33 cellular contexts compared by ENCODE assay signal in genomic region chr6:3559561-3559960, GRCh38.
"Had no signal": no experiment of that assay in that cellular context is flagged by ENCODE, and none has a peak within 500 bp of the region (broad histone marks: within the 10 kb centered on the region; RNA-seq: fewer than 3 reads in every experiment).

No MANE protein-coding gene starts in this region.

- H3K9me3 ChIP-seq: ascending aorta, breast epithelium, esophagus muscularis mucosa, gastrocnemius medialis had no signal

- H3K9me3 Mint-ChIP-seq: activated B cell treated with CpG ODN at 0.5 μM for 24 hours; activated CD4-positive, alpha-beta memory T cell treated with anti-CD3 and anti-CD28 coated beads, Interleukin-2, amount 10 ng/mL, durations not matched to agents 7 days and 5 days; activated naive CD4-positive, alpha-beta T cell treated with anti-CD3 and anti-CD28 coated beads, Interleukin-2, amount 10 ng/mL, durations not matched to agents 7 days and 5 days; activated naive CD4-positive, alpha-beta T cell treated with anti-CD3 and anti-CD28 coated beads, Interleukin-2, amount 50 U/mL, for 72 hours; activated naive CD8-positive, alpha-beta T cell treated with anti-CD3 and anti-CD28 coated beads, Interleukin-2, amount 10 ng/mL, durations not matched to agents 7 days and 5 days; activated T-cell treated with anti-CD3 and anti-CD28 coated beads, Interleukin-2, amount 50 U/mL, for 24 hours; activated T-cell treated with anti-CD3 and anti-CD28 coated beads, Interleukin-2, amount 50 U/mL, for 72 hours; endodermal cell; T-cell; T-helper 1 cell treated with Interleukin-12 subunit alpha and Interleukin-12 subunit beta and Interleukin-4 antibody, amounts not matched to agents 30 μg/mL and 1 μg/mL, for 36 hours had no signal

- H3K36me3 ChIP-seq: ascending aorta, breast epithelium, cardiac muscle cell, esophagus muscularis mucosa, gastrocnemius medialis, WERI-Rb-1 had no signal

- H3K27ac Mint-ChIP-seq: activated B cell treated with CpG ODN at 0.5 μM for 24 hours; activated CD4-positive, alpha-beta memory T cell treated with anti-CD3 and anti-CD28 coated beads, Interleukin-2, amount 10 ng/mL, durations not matched to agents 7 days and 5 days; activated naive CD4-positive, alpha-beta T cell treated with anti-CD3 and anti-CD28 coated beads, Interleukin-2, amount 10 ng/mL, durations not matched to agents 7 days and 5 days; activated naive CD4-positive, alpha-beta T cell treated with anti-CD3 and anti-CD28 coated beads, Interleukin-2, amount 50 U/mL, for 72 hours; activated naive CD8-positive, alpha-beta T cell treated with anti-CD3 and anti-CD28 coated beads, Interleukin-2, amount 10 ng/mL, durations not matched to agents 7 days and 5 days; activated T-cell treated with anti-CD3 and anti-CD28 coated beads, Interleukin-2, amount 50 U/mL, for 24 hours; activated T-cell treated with anti-CD3 and anti-CD28 coated beads, Interleukin-2, amount 50 U/mL, for 72 hours; brain; dendritic cell treated with granulocyte-macrophage colony-stimulating factor and Interleukin-4, amounts not matched to agents 40 ng/mL and 50 ng/mL, for 4 days; endodermal cell; T-cell; T-helper 1 cell treated with Interleukin-12 subunit alpha and Interleukin-12 subunit beta and Interleukin-4 antibody, amounts not matched to agents 30 μg/mL and 1 μg/mL, for 36 hours had no signal

- H3K4me1 ChIP-seq: breast epithelium, esophagus muscularis mucosa, foreskin keratinocyte, gastrocnemius medialis had no signal

- DNase-seq: activated B cell treated with CpG ODN at 0.5 μM for 24 hours; activated CD4-positive, alpha-beta memory T cell treated with anti-CD3 and anti-CD28 coated beads, Interleukin-2, amount 10 ng/mL, durations not matched to agents 7 days and 5 days; activated CD4-positive, alpha-beta T cell treated with anti-CD3 and anti-CD28 coated beads for 48 hours; activated CD4-positive, alpha-beta T cell treated with anti-CD3 and anti-CD28 coated beads, Interleukin-2, amount 50 U/mL, for 4 hours; activated CD8-positive, alpha-beta memory T cell treated with anti-CD3 and anti-CD28 coated beads, Interleukin-2, amount 50 U/mL, for 48 hours; activated gamma-delta T cell; activated naive CD4-positive, alpha-beta T cell; activated naive CD4-positive, alpha-beta T cell treated with anti-CD3 and anti-CD28 coated beads, Interleukin-2, amount 10 ng/mL, durations not matched to agents 7 days and 5 days; activated naive CD8-positive, alpha-beta T cell treated with anti-CD3 and anti-CD28 coated beads, Interleukin-2, amount 10 ng/mL, durations not matched to agents 7 days and 5 days; activated T-cell treated with anti-CD3 and anti-CD28 coated beads for 4 hours; activated T-cell treated with anti-CD3 and anti-CD28 coated beads, Interleukin-2, amount 50 U/mL, for 24 hours; activated T-cell treated with anti-CD3 and anti-CD28 coated beads, Interleukin-2, amount 50 U/mL, for 72 hours; central memory CD4-positive, alpha-beta T cell; cerebellar nuclear complex; dorsolateral prefrontal cortex; effector memory CD4-positive, alpha-beta T cell; endodermal cell; foreskin keratinocyte; gastrocnemius medialis; glutamatergic neuron; SW 1271; T-cell; T1000; WERI-Rb-1 had no signal

- H3K27me3 ChIP-seq: ascending aorta, breast epithelium, cardiac muscle cell, dorsolateral prefrontal cortex, esophagus muscularis mucosa, gastrocnemius medialis had no signal

- H3K4me3 ChIP-seq: ascending aorta, breast epithelium, cardiac muscle cell, coronary artery, dorsolateral prefrontal cortex, esophagus muscularis mucosa, gastrocnemius medialis had no signal

- H3K4me3 Mint-ChIP-seq: activated B cell treated with CpG ODN at 0.5 μM for 24 hours; activated CD4-positive, alpha-beta memory T cell treated with anti-CD3 and anti-CD28 coated beads, Interleukin-2, amount 10 ng/mL, durations not matched to agents 7 days and 5 days; activated naive CD4-positive, alpha-beta T cell treated with anti-CD3 and anti-CD28 coated beads, Interleukin-2, amount 10 ng/mL, durations not matched to agents 7 days and 5 days; activated naive CD8-positive, alpha-beta T cell treated with anti-CD3 and anti-CD28 coated beads, Interleukin-2, amount 10 ng/mL, durations not matched to agents 7 days and 5 days; activated T-cell treated with anti-CD3 and anti-CD28 coated beads, Interleukin-2, amount 50 U/mL, for 24 hours; activated T-cell treated with anti-CD3 and anti-CD28 coated beads, Interleukin-2, amount 50 U/mL, for 72 hours; brain; dendritic cell treated with granulocyte-macrophage colony-stimulating factor and Interleukin-4, amounts not matched to agents 40 ng/mL and 50 ng/mL, for 4 days; endodermal cell; T-cell; T-helper 1 cell treated with Interleukin-12 subunit alpha and Interleukin-12 subunit beta and Interleukin-4 antibody, amounts not matched to agents 30 μg/mL and 1 μg/mL, for 36 hours had no signal

- H3K4me1 Mint-ChIP-seq: activated B cell treated with CpG ODN at 0.5 μM for 24 hours; activated CD4-positive, alpha-beta memory T cell treated with anti-CD3 and anti-CD28 coated beads, Interleukin-2, amount 10 ng/mL, durations not matched to agents 7 days and 5 days; activated naive CD4-positive, alpha-beta T cell treated with anti-CD3 and anti-CD28 coated beads, Interleukin-2, amount 10 ng/mL, durations not matched to agents 7 days and 5 days; activated naive CD8-positive, alpha-beta T cell treated with anti-CD3 and anti-CD28 coated beads, Interleukin-2, amount 10 ng/mL, durations not matched to agents 7 days and 5 days; T-cell had no signal

- H3K27ac ChIP-seq: ascending aorta, breast epithelium, cardiac muscle cell, coronary artery, esophagus muscularis mucosa, foreskin keratinocyte, gastrocnemius medialis, WERI-Rb-1 had no signal

- H3K36me3 Mint-ChIP-seq: activated naive CD4-positive, alpha-beta T cell treated with anti-CD3 and anti-CD28 coated beads, Interleukin-2, amount 10 ng/mL, durations not matched to agents 7 days and 5 days; activated naive CD4-positive, alpha-beta T cell treated with anti-CD3 and anti-CD28 coated beads, Interleukin-2, amount 50 U/mL, for 72 hours; activated naive CD8-positive, alpha-beta T cell treated with anti-CD3 and anti-CD28 coated beads, Interleukin-2, amount 10 ng/mL, durations not matched to agents 7 days and 5 days; brain had no signal
